In genomic region chr9:131654857-131655577, GRCh38 we compare ENCODE assay signal across 1 cellular context.
TF ChIP-seq lines count a peak whose summit lies in the region.

No MANE protein-coding gene starts in this region.

TF ChIP-seq in HepG2, 621 proteins besides CTCF, POLR2A, EP300 and RAD21 (continued from another document and continues in another):
- TF ChIP-seq CERS6 (CRISPR knock-in tag; IDR thresholded peaks at IDR 0.05) (no peak), NONO (IDR thresholded peaks at IDR 0.05) (no peak), NONO (CRISPR knock-in tag; conservative IDR thresholded peaks at IDR 0.05) (no peak), ZNF687 (CRISPR knock-in tag; IDR thresholded peaks at IDR 0.05) (peak; percentile 62), FOXK2 (IDR thresholded peaks at IDR 0.05) (peak; percentile 48; the same call in 1 of the 2 replicates), ZFP91 (CRISPR knock-in tag; IDR thresholded peaks at IDR 0.05; ENCODE audit: borderline replicate concordance) (no peak), ZFX (CRISPR knock-in tag; IDR thresholded peaks at IDR 0.05; ENCODE audit: low read depth) (peak; percentile 49), KMT2A (CRISPR knock-in tag; IDR thresholded peaks at IDR 0.05) (0 out of 2 replicates have a peak, but pooled peaks have one; percentile 36), SNAPC2 (CRISPR knock-in tag; IDR thresholded peaks at IDR 0.05) (0 out of 2 replicates have a peak, but pooled peaks have one; percentile 40), SAP130 (CRISPR knock-in tag; IDR thresholded peaks at IDR 0.05; ENCODE audit: low read depth) (peak; percentile 81), YEATS4 (CRISPR knock-in tag; IDR thresholded peaks at IDR 0.05; ENCODE audit: borderline replicate concordance) (peak; percentile 55; the same call in 1 of the 2 replicates), TEAD3 (CRISPR knock-in tag; optimal IDR thresholded peaks at IDR 0.05; ENCODE audit: borderline replicate concordance) (peak; percentile 23), ZFP1 (CRISPR knock-in tag; IDR thresholded peaks at IDR 0.05) (0 out of 2 replicates have a peak, but pooled peaks have one; percentile 26), TFDP1 (CRISPR knock-in tag; IDR thresholded peaks at IDR 0.05; ENCODE audit: borderline replicate concordance) (peak; percentile 13; the same call in 1 of the 2 replicates), DR1 (CRISPR knock-in tag; IDR thresholded peaks at IDR 0.05) (no peak), MYC (CRISPR knock-in tag; IDR thresholded peaks at IDR 0.05; ENCODE audit: borderline replicate concordance) (peak; percentile 62; the same call in 1 of the 2 replicates), THRA (CRISPR knock-in tag; IDR thresholded peaks at IDR 0.05; ENCODE audit: borderline replicate concordance) (peak; percentile 42; the same call in 1 of the 2 replicates), ZNF510 (CRISPR knock-in tag; IDR thresholded peaks at IDR 0.05; ENCODE audit: low read depth) (no peak), ZNF609 (CRISPR knock-in tag; IDR thresholded peaks at IDR 0.05; ENCODE audit: borderline replicate concordance) (peak; percentile 57; the same call in 1 of the 2 replicates), ZNF549 (CRISPR knock-in tag; IDR thresholded peaks at IDR 0.05) (0 out of 2 replicates have a peak, but pooled peaks have one; percentile 79), PHF21A (CRISPR knock-in tag; IDR thresholded peaks at IDR 0.05) (peak; percentile 86), RXRA (CRISPR knock-in tag; IDR thresholded peaks at IDR 0.05) (peak; percentile 52; the same call in 1 of the 2 replicates), POGZ (CRISPR knock-in tag; IDR thresholded peaks at IDR 0.05) (peak; percentile 53; the same call in 1 of the 2 replicates), MIER2 (CRISPR knock-in tag; IDR thresholded peaks at IDR 0.05) (peak; percentile 19; the same call in 1 of the 2 replicates), MAX (IDR thresholded peaks at IDR 0.05) (peak; percentile 74), FOXP1 (IDR thresholded peaks at IDR 0.05) (peak; percentile 20; the same call in 1 of the 2 replicates), FOXP1 (CRISPR knock-in tag; IDR thresholded peaks at IDR 0.05) (peak; percentile 87), ZNF501 (CRISPR knock-in tag; IDR thresholded peaks at IDR 0.05) (peak; percentile 37; the same call in 1 of the 2 replicates), FOXA3 (CRISPR knock-in tag; IDR thresholded peaks at IDR 0.05) (peak; percentile 52), ARID5B (CRISPR knock-in tag; IDR thresholded peaks at IDR 0.05) (peak; percentile 78), KAT8 (CRISPR knock-in tag; IDR thresholded peaks at IDR 0.05) (peak; percentile 46; the same call in 1 of the 2 replicates), ARNTL (CRISPR knock-in tag; IDR thresholded peaks at IDR 0.05) (peak; percentile 85), NR2C2 (CRISPR knock-in tag; IDR thresholded peaks at IDR 0.05; ENCODE audit: borderline replicate concordance) (peak; percentile 45; the same call in 1 of the 2 replicates), FOXA1 (IDR thresholded peaks at IDR 0.05) (no peak), FOXA1 (CRISPR knock-in tag; IDR thresholded peaks at IDR 0.05) (0 out of 2 replicates have a peak, but pooled peaks have one; percentile 14), GMEB1 (CRISPR knock-in tag; IDR thresholded peaks at IDR 0.05; ENCODE audit: borderline replicate concordance) (peak; percentile 5; the same call in 1 of the 2 replicates), ARHGAP35 (CRISPR knock-in tag; IDR thresholded peaks at IDR 0.05; ENCODE audit: borderline replicate concordance) (no peak)
